In genomic region chr18:77395941-77396340, GRCh38 we compare ENCODE assay signal across 22 cellular contexts.
"Had no signal": no experiment of that assay in that cellular context is flagged by ENCODE, and none has a peak within 500 bp of the region (broad histone marks: within the 10 kb centered on the region; RNA-seq: fewer than 3 reads in every experiment).

No MANE protein-coding gene starts in this region.

- H3K27me3 ChIP-seq: ovary had no signal

- H3K4me1 ChIP-seq: esophagus muscularis mucosa, lower lobe of right lung, psoas muscle had no signal

- DNase-seq: effector CD8-positive, alpha-beta T cell; endodermal cell; foreskin melanocyte; hypothalamus; immature natural killer cell; islet precursor cell; kidney glomerular epithelial cell; left ventricle myocardium superior; lower lobe of right lung; natural killer cell; occipital lobe; ovary; posterior cingulate gyrus; psoas muscle; right cardiac atrium; stimulated activated CD4-positive, alpha-beta T cell treated with anti-CD3 and anti-CD28 coated beads, Interleukin-15, amount 100 ng/mL, for 24 hours; stimulated activated CD4-positive, alpha-beta T cell treated with anti-CD3 and anti-CD28 coated beads, Interleukin-2, amount 100 ng/mL, for 48 hours; stimulated activated naive B cell treated with anti-CD40 and anti-IgM and Interleukin-4, amounts not matched to agents 10 μg/mL and 1 μg/mL and 100 μg/mL, for 72 hours had no signal

- H3K36me3 ChIP-seq: esophagus muscularis mucosa, lower lobe of right lung, ovary had no signal

- H3K9me3 ChIP-seq: esophagus muscularis mucosa, lower lobe of right lung, ovary, psoas muscle had no signal

- H3K4me3 ChIP-seq: esophagus muscularis mucosa, lower lobe of right lung, ovary, psoas muscle, skin epidermis had no signal

- H3K27ac ChIP-seq: esophagus muscularis mucosa, lower lobe of right lung, ovary, psoas muscle, skin epidermis had no signal

- FAIRE-seq: colon, endothelial cell of umbilical vein had no signal

- ATAC-seq: left ventricle myocardium superior; lower lobe of right lung; natural killer cell; psoas muscle; right cardiac atrium; stimulated activated naive B cell treated with anti-CD40 and anti-IgM and Interleukin-4, amounts not matched to agents 10 μg/mL and 1 μg/mL and 100 μg/mL, for 72 hours had no signal
